ENCODE assay signal across 1 cellular context in the genomic region with DNA sequence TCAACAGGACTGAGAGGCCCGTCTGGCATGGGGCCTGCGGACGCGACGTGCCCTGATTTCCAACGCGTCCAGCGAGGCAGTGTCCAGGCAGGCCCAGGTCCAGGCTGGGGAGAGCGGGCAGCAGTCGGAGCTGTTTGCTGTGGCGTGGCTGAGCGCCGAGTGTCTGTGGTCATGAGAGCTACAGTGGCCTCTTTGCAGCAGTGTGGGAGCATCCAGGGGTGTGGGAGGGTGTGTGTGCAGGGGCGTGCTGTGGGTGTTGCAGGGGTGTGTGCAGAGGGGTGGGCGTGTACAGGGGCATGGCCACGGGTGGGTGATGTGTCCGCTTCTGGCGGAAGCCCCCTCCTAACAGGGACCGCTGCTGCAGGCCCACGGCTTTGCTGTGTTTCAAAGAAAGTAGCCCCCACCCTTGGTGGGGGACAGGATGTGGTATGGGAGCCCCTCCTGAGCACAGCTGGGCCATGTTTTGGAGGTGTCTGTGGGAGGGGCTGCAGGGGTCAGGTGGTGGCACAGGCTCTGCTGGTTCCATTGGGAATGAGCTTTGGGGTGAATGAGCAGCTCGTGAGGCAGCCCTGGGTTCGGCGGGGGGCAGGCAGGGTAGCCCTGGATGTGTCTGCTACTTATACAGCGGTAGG.
TF ChIP-seq lines count a peak whose summit lies in the region.

No MANE protein-coding gene starts in this region.

TF ChIP-seq in H1, 55 proteins besides CTCF, POLR2A, EP300 and RAD21:
- TF ChIP-seq EGR1 (IDR thresholded peaks at IDR 0.05; ENCODE audit: borderline replicate concordance, low read depth, low read length) (no peak), TEAD4 (IDR thresholded peaks at IDR 0.05; ENCODE audit: low read depth, low read length) (no peak), RNF2 (IDR thresholded peaks at IDR 0.05; ENCODE audit: borderline replicate concordance, low read depth, low read length, missing control alignments, poor library complexity, severe bottlenecking) (no peak), BRCA1 (IDR thresholded peaks at IDR 0.05; ENCODE audit: low read depth, low read length) (no peak), CHD2 (IDR thresholded peaks at IDR 0.05; ENCODE audit: low read length) (no peak), SIN3A (conservative IDR thresholded peaks at IDR 0.05 in 1 of 2, IDR thresholded peaks at IDR 0.05 in 1 of 2; ENCODE audit: low read depth in 1 of 2, low read length in 2 of 2) (no peak), TAF7 (optimal IDR thresholded peaks at IDR 0.05; ENCODE audit: borderline replicate concordance, low read depth, low read length) (no peak), NRF1 (IDR thresholded peaks at IDR 0.05; ENCODE audit: low read depth, low read length) (no peak), RBBP5 (IDR thresholded peaks at IDR 0.05; ENCODE audit: borderline replicate concordance, low read depth, low read length) (no peak), ZNF274 (IDR thresholded peaks at IDR 0.05; ENCODE audit: borderline replicate concordance, extremely low read depth, low read length) (no peak), MAFK (IDR thresholded peaks at IDR 0.05; ENCODE audit: low read depth, low read length) (no peak)
- TF ChIP-seq, protein P1, sequence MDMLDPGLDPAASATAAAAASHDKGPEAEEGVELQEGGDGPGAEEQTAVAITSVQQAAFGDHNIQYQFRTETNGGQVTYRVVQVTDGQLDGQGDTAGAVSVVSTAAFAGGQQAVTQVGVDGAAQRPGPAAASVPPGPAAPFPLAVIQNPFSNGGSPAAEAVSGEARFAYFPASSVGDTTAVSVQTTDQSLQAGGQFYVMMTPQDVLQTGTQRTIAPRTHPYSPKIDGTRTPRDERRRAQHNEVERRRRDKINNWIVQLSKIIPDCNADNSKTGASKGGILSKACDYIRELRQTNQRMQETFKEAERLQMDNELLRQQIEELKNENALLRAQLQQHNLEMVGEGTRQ (IDR thresholded peaks at IDR 0.05; ENCODE audit: low read length): no peak
- TF ChIP-seq, protein P2, sequence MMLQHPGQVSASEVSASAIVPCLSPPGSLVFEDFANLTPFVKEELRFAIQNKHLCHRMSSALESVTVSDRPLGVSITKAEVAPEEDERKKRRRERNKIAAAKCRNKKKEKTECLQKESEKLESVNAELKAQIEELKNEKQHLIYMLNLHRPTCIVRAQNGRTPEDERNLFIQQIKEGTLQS (IDR thresholded peaks at IDR 0.05; ENCODE audit: insufficient read depth, low read depth, low read length): no peak
- TF ChIP-seq, protein P3, sequence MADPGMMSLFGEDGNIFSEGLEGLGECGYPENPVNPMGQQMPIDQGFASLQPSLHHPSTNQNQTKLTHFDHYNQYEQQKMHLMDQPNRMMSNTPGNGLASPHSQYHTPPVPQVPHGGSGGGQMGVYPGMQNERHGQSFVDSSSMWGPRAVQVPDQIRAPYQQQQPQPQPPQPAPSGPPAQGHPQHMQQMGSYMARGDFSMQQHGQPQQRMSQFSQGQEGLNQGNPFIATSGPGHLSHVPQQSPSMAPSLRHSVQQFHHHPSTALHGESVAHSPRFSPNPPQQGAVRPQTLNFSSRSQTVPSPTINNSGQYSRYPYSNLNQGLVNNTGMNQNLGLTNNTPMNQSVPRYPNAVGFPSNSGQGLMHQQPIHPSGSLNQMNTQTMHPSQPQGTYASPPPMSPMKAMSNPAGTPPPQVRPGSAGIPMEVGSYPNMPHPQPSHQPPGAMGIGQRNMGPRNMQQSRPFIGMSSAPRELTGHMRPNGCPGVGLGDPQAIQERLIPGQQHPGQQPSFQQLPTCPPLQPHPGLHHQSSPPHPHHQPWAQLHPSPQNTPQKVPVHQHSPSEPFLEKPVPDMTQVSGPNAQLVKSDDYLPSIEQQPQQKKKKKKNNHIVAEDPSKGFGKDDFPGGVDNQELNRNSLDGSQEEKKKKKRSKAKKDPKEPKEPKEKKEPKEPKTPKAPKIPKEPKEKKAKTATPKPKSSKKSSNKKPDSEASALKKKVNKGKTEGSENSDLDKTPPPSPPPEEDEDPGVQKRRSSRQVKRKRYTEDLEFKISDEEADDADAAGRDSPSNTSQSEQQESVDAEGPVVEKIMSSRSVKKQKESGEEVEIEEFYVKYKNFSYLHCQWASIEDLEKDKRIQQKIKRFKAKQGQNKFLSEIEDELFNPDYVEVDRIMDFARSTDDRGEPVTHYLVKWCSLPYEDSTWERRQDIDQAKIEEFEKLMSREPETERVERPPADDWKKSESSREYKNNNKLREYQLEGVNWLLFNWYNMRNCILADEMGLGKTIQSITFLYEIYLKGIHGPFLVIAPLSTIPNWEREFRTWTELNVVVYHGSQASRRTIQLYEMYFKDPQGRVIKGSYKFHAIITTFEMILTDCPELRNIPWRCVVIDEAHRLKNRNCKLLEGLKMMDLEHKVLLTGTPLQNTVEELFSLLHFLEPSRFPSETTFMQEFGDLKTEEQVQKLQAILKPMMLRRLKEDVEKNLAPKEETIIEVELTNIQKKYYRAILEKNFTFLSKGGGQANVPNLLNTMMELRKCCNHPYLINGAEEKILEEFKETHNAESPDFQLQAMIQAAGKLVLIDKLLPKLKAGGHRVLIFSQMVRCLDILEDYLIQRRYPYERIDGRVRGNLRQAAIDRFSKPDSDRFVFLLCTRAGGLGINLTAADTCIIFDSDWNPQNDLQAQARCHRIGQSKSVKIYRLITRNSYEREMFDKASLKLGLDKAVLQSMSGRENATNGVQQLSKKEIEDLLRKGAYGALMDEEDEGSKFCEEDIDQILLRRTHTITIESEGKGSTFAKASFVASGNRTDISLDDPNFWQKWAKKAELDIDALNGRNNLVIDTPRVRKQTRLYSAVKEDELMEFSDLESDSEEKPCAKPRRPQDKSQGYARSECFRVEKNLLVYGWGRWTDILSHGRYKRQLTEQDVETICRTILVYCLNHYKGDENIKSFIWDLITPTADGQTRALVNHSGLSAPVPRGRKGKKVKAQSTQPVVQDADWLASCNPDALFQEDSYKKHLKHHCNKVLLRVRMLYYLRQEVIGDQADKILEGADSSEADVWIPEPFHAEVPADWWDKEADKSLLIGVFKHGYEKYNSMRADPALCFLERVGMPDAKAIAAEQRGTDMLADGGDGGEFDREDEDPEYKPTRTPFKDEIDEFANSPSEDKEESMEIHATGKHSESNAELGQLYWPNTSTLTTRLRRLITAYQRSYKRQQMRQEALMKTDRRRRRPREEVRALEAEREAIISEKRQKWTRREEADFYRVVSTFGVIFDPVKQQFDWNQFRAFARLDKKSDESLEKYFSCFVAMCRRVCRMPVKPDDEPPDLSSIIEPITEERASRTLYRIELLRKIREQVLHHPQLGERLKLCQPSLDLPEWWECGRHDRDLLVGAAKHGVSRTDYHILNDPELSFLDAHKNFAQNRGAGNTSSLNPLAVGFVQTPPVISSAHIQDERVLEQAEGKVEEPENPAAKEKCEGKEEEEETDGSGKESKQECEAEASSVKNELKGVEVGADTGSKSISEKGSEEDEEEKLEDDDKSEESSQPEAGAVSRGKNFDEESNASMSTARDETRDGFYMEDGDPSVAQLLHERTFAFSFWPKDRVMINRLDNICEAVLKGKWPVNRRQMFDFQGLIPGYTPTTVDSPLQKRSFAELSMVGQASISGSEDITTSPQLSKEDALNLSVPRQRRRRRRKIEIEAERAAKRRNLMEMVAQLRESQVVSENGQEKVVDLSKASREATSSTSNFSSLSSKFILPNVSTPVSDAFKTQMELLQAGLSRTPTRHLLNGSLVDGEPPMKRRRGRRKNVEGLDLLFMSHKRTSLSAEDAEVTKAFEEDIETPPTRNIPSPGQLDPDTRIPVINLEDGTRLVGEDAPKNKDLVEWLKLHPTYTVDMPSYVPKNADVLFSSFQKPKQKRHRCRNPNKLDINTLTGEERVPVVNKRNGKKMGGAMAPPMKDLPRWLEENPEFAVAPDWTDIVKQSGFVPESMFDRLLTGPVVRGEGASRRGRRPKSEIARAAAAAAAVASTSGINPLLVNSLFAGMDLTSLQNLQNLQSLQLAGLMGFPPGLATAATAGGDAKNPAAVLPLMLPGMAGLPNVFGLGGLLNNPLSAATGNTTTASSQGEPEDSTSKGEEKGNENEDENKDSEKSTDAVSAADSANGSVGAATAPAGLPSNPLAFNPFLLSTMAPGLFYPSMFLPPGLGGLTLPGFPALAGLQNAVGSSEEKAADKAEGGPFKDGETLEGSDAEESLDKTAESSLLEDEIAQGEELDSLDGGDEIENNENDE (IDR thresholded peaks at IDR 0.05; ENCODE audit: insufficient replicate concordance, low read length): no peak
